In the genomic region with DNA sequence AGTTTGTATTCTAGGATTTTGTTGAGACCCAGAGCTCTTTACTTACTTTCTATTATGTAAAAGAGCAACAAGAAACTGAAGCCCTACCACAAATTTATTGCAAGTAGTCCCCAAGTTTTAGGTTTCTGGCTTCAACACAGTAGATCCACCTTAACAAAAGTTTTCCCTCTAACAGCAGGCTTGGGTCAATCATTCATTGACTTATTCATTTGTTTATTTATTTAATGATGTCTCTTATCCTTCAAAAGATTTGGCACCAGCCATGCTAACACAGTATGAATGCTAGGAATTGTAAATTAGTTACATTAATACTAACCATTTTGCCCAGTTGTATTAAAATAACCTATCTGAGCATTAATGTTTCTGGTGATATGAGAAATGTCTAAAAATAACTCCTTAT, we compare ENCODE assay signal across 20 cellular contexts.
"Had no signal": no experiment of that assay in that cellular context is flagged by ENCODE, and none has a peak within 500 bp of the region (broad histone marks: within the 10 kb centered on the region; RNA-seq: fewer than 3 reads in every experiment).

No MANE protein-coding gene starts in this region.

- DNase-seq: colonic mucosa; cortex of kidney; dermis blood vessel endothelial cell; dorsolateral prefrontal cortex; effector CD4-positive, alpha-beta T cell; effector CD8-positive, alpha-beta T cell; effector memory CD4-positive, alpha-beta T cell; effector memory CD8-positive, alpha-beta T cell; endodermal cell; erythroblast; esophagus squamous epithelium; foreskin fibroblast; foreskin keratinocyte; foreskin melanocyte; gastrocnemius medialis; glutamatergic neuron; head of caudate nucleus; heart left ventricle; heart right ventricle had no signal

- H3K27ac Mint-ChIP-seq: dendritic cell treated with granulocyte-macrophage colony-stimulating factor and Interleukin-4, amounts not matched to agents 40 ng/mL and 50 ng/mL, for 4 days; effector memory CD8-positive, alpha-beta T cell; endodermal cell had no signal

- H3K4me3 Mint-ChIP-seq: dendritic cell treated with granulocyte-macrophage colony-stimulating factor and Interleukin-4, amounts not matched to agents 40 ng/mL and 50 ng/mL, for 4 days; effector memory CD8-positive, alpha-beta T cell; endodermal cell had no signal

- H3K4me1 Mint-ChIP-seq: endodermal cell had no signal

- H3K9me3 Mint-ChIP-seq: effector memory CD8-positive, alpha-beta T cell had no signal
